ENCODE assay signal across 12 cellular contexts in the genomic region with DNA sequence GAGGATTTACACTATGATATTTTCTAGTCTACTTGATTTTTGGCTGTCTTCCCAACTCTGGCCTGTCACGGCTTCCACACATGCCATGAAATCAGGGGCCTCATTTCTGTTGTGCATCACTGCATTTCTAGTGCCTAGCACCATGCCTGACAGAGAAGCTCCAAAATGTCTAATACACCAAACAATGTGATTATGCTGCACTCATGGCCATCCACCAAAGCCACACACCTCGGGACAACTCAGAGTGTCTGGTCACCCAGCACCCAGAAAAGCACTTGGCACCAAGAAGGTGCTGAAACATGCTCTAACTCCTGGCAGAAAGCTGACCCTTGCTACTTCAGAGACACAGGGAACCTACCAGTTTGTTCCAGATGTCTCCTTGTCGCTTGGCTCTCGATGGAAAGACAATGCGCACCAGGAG. TPM values are rescaled to one million over a fixed set of nuclear protein-coding genes. Genes with fewer than 3 reads are reported as not detected.
DNase-seq lines count a peak whose midpoint lies in the region; ATAC-seq and TF ChIP-seq lines count a peak whose summit lies in the region.
"Had no signal": no experiment of that assay in that cellular context is flagged by ENCODE, and none has a peak within 500 bp of the region (broad histone marks: within the 10 kb centered on the region; RNA-seq: fewer than 3 reads in every experiment).

No MANE protein-coding gene starts in this region.

- H2BK5ac ChIP-seq in IMR-90 (ENCODE audit: low read depth, low read length, poor library complexity, severe bottlenecking) = peak overlapping the region; percentile 26

- no peak overlapping the region for H3K4ac ChIP-seq in IMR-90 (ENCODE audit: low read depth, low read length)

- no peak overlapping the region for H4K91ac ChIP-seq in IMR-90 (ENCODE audit: insufficient read depth, low read depth, low read length)

- TF ChIP-seq CTCF in AG10803 (conservative IDR thresholded peaks at IDR 0.05; ENCODE audit: low read length) = no peak
- no peak for TF ChIP-seq CTCF in IMR-90 (conservative IDR thresholded peaks at IDR 0.05; ENCODE audit: low read depth, low read length)
- TF ChIP-seq CTCF in brain microvascular endothelial cell (IDR thresholded peaks at IDR 0.05; ENCODE audit: low read depth, low read length, missing control alignments) = no peak

- intact Hi-C loops in IMR-90 (cut with micrococcal nuclease) = no loop called here

- H4K5ac ChIP-seq in IMR-90 (ENCODE audit: low read depth, low read length) = no peak overlapping the region

- peaks cover 47 to 73% of the 10 kb centered on the region in 2 experiments for H3K79me1 ChIP-seq in IMR-90 (ENCODE audit: low read depth in 1 of 2, low read length in 2 of 2)

- H3K27ac ChIP-seq in IMR-90 (ENCODE audit: insufficient read depth, low read length) (no peak overlapping the region), brain microvascular endothelial cell (no peak overlapping the region)
- H3K27ac ChIP-seq: BLaER1 treated with 17β-estradiol and CSF1 and Interleukin-3, amounts not matched to agents 10 nM and 100 nM; prostate gland had no signal

- no peak overlapping the region for H4K8ac ChIP-seq in IMR-90 (ENCODE audit: low read depth in 2 of 2, low read length in 2 of 2)

- H3K23ac ChIP-seq in IMR-90 (ENCODE audit: low read depth, low read length) = no peak overlapping the region

- no peak overlapping the region for H3K14ac ChIP-seq in IMR-90 (replicated peaks; ENCODE audit: low read depth, low read length)

- H3K4me2 ChIP-seq in IMR-90 (ENCODE audit: low read depth, low read length) = no peak overlapping the region
- H3K4me2 ChIP-seq: BLaER1 treated with 17β-estradiol and CSF1 and Interleukin-3, amounts not matched to agents 10 nM and 100 nM had no signal

- no peak overlapping the region for H2BK120ac ChIP-seq in IMR-90 (ENCODE audit: low read depth, low read length)

- H2BK15ac ChIP-seq in IMR-90 (ENCODE audit: low read depth, low read length) = no peak overlapping the region

- peaks cover 22% of the 10 kb centered on the region for H3K9me1 ChIP-seq in IMR-90 (ENCODE audit: insufficient read depth, low read length)

- no TSS peak for BruUV-seq in IMR-90 (replicated peaks; lab: Mats Ljungman, UMichigan)

- POLR2A ChIA-PET in IMR-90 (lab: Charles Lee; ENCODE audit: unreplicated experiment) = no interaction called here

- WGBS in IMR-90 (ENCODE audit: extremely low coverage in 2 of 2, insufficient read length in 1 of 2), 2 experiments = 88% methylated on average over 5 of the region's 5 CpGs; no CpG with 5 or more reads in 1 of the 2 experiments

- dilution Hi-C loops in IMR-90 (cut with HindIII; ENCODE audit: low sequenced_read_pairs, unreplicated experiment) = no loop called here

- H3K4me3 ChIP-seq in AG10803 (ENCODE audit: low read length) = no peak overlapping the region
- H3K4me3 ChIP-seq in IMR-90 (ENCODE audit: insufficient read depth, low read depth, low read length) = no peak overlapping the region
- no peak overlapping the region for H3K4me3 ChIP-seq in brain microvascular endothelial cell (ENCODE audit: low read depth, low read length)
- H3K4me3 ChIP-seq: BLaER1 treated with 17β-estradiol and CSF1 and Interleukin-3, amounts not matched to agents 10 nM and 100 nM; prostate gland had no signal

- H4K20me1 ChIP-seq in IMR-90 (ENCODE audit: insufficient read depth, low read length) = peaks cover 53% of the 10 kb centered on the region

- no peaks in the 10 kb centered on the region for H3K9me3 ChIP-seq in IMR-90 (ENCODE audit: control insufficient read depth, insufficient read depth, low read length)
- H3K9me3 ChIP-seq: BLaER1 treated with 17β-estradiol and CSF1 and Interleukin-3, amounts not matched to agents 10 nM and 100 nM; prostate gland had no signal

- DNase-seq in AG10803 (ENCODE audit: low read depth) = peak; percentile 45
- DNase-seq in IMR-90 = peak; percentile 50
- DNase-seq in brain microvascular endothelial cell = peak; percentile 15
- peak; percentile 67 for DNase-seq in iris pigment epithelial cell (ENCODE audit: low read depth)
- no peak for DNase-seq in GOT3 (lab: John Stamatoyannopoulos, UW)
- no peak for DNase-seq in T1000 (lab: John Stamatoyannopoulos, UW)
- DNase-seq in hippocampal formation (lab: John Stamatoyannopoulos, UW) = no peak
- no peak for DNase-seq in activated gamma-delta T cell treated with Interleukin-2 at 50 U/mL for 16 hours
- DNase-seq: activated naive CD4-positive, alpha-beta T cell treated with anti-CD3 and anti-CD28 coated beads, Interleukin-2, amount 50 U/mL, for 16 hours; left colon had no signal

- no peak overlapping the region for H2AFZ ChIP-seq in IMR-90 (replicated peaks; ENCODE audit: low read length, poor library complexity)

- H2AK5ac ChIP-seq in IMR-90 (ENCODE audit: low read depth, low read length) = peak overlapping the region; percentile 21; the same call in 1 of the 2 replicates

- TF ChIP-seq POLR2A in IMR-90 (IDR thresholded peaks at IDR 0.05; ENCODE audit: low read depth, low read length) = no peak

- H2BK20ac ChIP-seq in IMR-90 (ENCODE audit: low read depth, low read length) = no peak overlapping the region

- CTCF ChIA-PET in IMR-90 (lab: Yijun Ruan, JAX) = no interaction called here

- in situ Hi-C loops in IMR-90 (cut with MboI; ENCODE audit: low sequenced_read_pairs) (loop anchor here (5.0 kb wide), 1 partner anchor 41 kb away; no protein-coding TSS in a partner anchor), brain microvascular endothelial cell (cut with HindIII; ENCODE audit: low pct_ligation_motif_present, low sequenced_read_pairs) (no loop called here)

- peak overlapping the region; percentile 61 for H2AK9ac ChIP-seq in IMR-90 (replicated peaks; ENCODE audit: low read depth, low read length, poor library complexity)

- H3K9ac ChIP-seq in IMR-90 (ENCODE audit: low read depth, low read length) = no peak overlapping the region
- H3K9ac ChIP-seq: BLaER1 treated with 17β-estradiol and CSF1 and Interleukin-3, amounts not matched to agents 10 nM and 100 nM had no signal

- no peak overlapping the region for H3K56ac ChIP-seq in IMR-90 (ENCODE audit: extremely low read depth, insufficient read depth, low read length)

- no peak overlapping the region for H3K18ac ChIP-seq in IMR-90 (ENCODE audit: low read depth, low read length)

- H3K36me3 ChIP-seq in IMR-90 (ENCODE audit: control insufficient read depth, insufficient read depth, low read length) (peaks cover 52% of the 10 kb centered on the region), brain microvascular endothelial cell (replicated peaks) (peaks cover 71% of the 10 kb centered on the region)

- no peaks in the 10 kb centered on the region for H3K27me3 ChIP-seq in IMR-90 (ENCODE audit: control insufficient read depth, insufficient read depth, low read length)
- H3K27me3 ChIP-seq in brain microvascular endothelial cell (replicated peaks) = no peaks in the 10 kb centered on the region
- H3K27me3 ChIP-seq: BLaER1 treated with 17β-estradiol and CSF1 and Interleukin-3, amounts not matched to agents 10 nM and 100 nM had no signal

- no peak for TF ChIP-seq RAD21 in IMR-90 (IDR thresholded peaks at IDR 0.05; ENCODE audit: low read length)

- peaks cover 8% of the 10 kb centered on the region for H3K4me1 ChIP-seq in IMR-90 (ENCODE audit: control insufficient read depth, insufficient read depth, low read length)
- H3K4me1 ChIP-seq: prostate gland had no signal

- peak; percentile 48 for ATAC-seq in IMR-90 (ENCODE audit: low read depth)
- ATAC-seq: left colon had no signal

TF ChIP-seq in IMR-90, 13 proteins besides CTCF, POLR2A, EP300 and RAD21:
- no peak for TF ChIP-seq CEBPB (IDR thresholded peaks at IDR 0.05; ENCODE audit: low read depth, low read length)
- 0 out of 2 replicates have a peak, but pooled peaks have one; percentile 44 for TF ChIP-seq MXI1 (IDR thresholded peaks at IDR 0.05; ENCODE audit: borderline replicate concordance, low read depth, low read length)

RNA-seq across cellular contexts. Expression of a gene that starts 11.3 kb away (rescaled TPM):
- total RNA-seq in IMR-90 (2012; rRNA removed) = 65.8 and 77.6 TPM in 2 replicates
- 57.8 and 76.1 TPM in 2 replicates for polyA plus RNA-seq in IMR-90 (2012; rRNA removed)
- 28.3 and 50.4 TPM in 2 replicates for polyA plus RNA-seq in IMR-90 (2012; cell fraction: cytosol; rRNA removed)
- 74.2 and 147 TPM in 2 replicates for polyA plus RNA-seq in IMR-90 (2012; cell fraction: nucleus; rRNA removed; ENCODE audit: low replicate concordance)

RNA-seq across cellular contexts. Expression of a gene that starts 17.7 kb away (rescaled TPM):
- total RNA-seq in IMR-90 (2012; rRNA removed) = 4,496 and 5,401 TPM in 2 replicates
- polyA plus RNA-seq in IMR-90 (2012; rRNA removed) = 5,590 and 6,356 TPM in 2 replicates
- 2,244 and 4,987 TPM in 2 replicates for polyA plus RNA-seq in IMR-90 (2012; cell fraction: cytosol; rRNA removed)
- 1,556 and 2,037 TPM in 2 replicates for polyA plus RNA-seq in IMR-90 (2012; cell fraction: nucleus; rRNA removed; ENCODE audit: low replicate concordance)

Comparison
In these comparisons a context has a peak if more than half of its experiments do, and no peak if none do; other contexts are left out.
1. DNase-seq: peak in AG10803 (single experiment), IMR-90 (single experiment), brain microvascular endothelial cell (single experiment) and iris pigment epithelial cell (single experiment); none in GOT3 (single experiment), T1000 (single experiment), hippocampal formation (0 of 2) and activated gamma-delta T cell treated with Interleukin-2 at 50 U/mL for 16 hours (single experiment).